ENCODE assay signal across 12 cellular contexts in the genomic region with DNA sequence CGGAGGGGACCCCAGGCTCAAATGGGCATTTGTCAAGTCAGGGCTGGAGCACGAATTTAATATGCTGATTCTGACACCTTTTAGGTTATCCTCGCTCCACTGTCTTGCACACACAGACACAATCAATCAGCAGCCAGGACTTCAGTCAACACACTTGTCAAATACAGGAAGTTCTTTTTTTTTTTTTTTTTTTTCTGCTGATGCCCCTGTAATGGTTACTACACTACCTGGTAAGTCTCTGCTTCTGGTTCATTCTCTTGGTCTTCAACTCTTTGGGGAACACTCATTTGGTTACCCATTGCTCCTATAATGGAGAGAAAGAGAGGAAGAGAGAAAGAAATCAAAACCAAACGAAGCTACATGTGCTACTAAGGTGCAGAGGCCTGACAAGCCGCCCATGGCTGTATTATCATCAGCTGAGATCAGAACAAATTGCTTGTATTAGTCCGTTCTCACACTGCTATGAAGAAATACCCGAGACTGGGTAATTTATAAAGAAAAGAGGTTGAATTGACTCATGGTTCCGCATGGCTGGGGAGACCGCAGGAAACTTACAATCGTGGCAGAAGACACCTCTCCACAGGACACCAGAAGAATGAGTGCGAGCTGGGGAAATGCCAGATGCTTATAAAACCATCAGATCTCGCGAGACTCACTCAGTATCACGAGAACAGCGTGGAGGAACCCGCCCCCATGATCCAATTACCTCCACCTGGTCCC. TPM values are rescaled to one million over a fixed set of nuclear protein-coding genes. Genes with fewer than 3 reads are reported as not detected.
DNase-seq lines count a peak whose midpoint lies in the region; ATAC-seq and TF ChIP-seq lines count a peak whose summit lies in the region.
"Had no signal": no experiment of that assay in that cellular context is flagged by ENCODE, and none has a peak within 500 bp of the region (broad histone marks: within the 10 kb centered on the region; RNA-seq: fewer than 3 reads in every experiment).

No MANE protein-coding gene starts in this region.

- BruUV-seq in OCI-LY7 (replicated peaks; lab: Mats Ljungman, UMichigan): no TSS peak
- no TSS peak for BruUV-seq in MCF 10A (replicated peaks; lab: Mats Ljungman, UMichigan)

- H3K27ac Mint-ChIP-seq in MCF 10A (ENCODE audit: low read depth, unreplicated experiment): no peak overlapping the region
- H3K27ac Mint-ChIP-seq: nephron had no signal

- no peaks in the 10 kb centered on the region for H3K9me3 ChIP-seq in OCI-LY7 (ENCODE audit: low read length)

- no peaks in the 10 kb centered on the region for H3K9me3 Mint-ChIP-seq in MCF 10A (ENCODE audit: unreplicated experiment)

- ATAC-seq in GM19351 (IDR thresholded peaks at IDR 0.05; ENCODE audit: unreplicated experiment) (peak; percentile 70), HG03039 (IDR thresholded peaks at IDR 0.05; ENCODE audit: unreplicated experiment) (peak; percentile 58)

- H3K27me3 Mint-ChIP-seq in MCF 10A (ENCODE audit: insufficient read depth, unreplicated experiment): no peaks in the 10 kb centered on the region

- no peak overlapping the region for H3K4me3 ChIP-seq in OCI-LY7 (ENCODE audit: low read depth, low read length, poor library complexity, severe bottlenecking)

- in situ Hi-C loops in Caki2 (cut with HindIII; ENCODE audit: low pct_unique_long_range_greater_than_20kb, low sequenced_read_pairs): no loop called here
- in situ Hi-C loops in ACHN (cut with HindIII; ENCODE audit: low pct_ligation_motif_present, low pct_unique_long_range_greater_than_20kb, low sequenced_read_pairs): no loop called here

- peak overlapping the region; percentile 53 for H2AFZ ChIP-seq in OCI-LY7 (ENCODE audit: low read length)

- POLR2A ChIA-PET in OCI-LY7 (lab: Charles Lee): interaction anchor here (0.7 kb wide), 1 partner anchor 857 kb away, joined by 3 read pairs; no protein-coding TSS in a partner anchor
- POLR2A ChIA-PET in MCF 10A (lab: Yijun Ruan, JAX): interaction anchor here (0.6 to 1.2 kb wide), 3 partner anchors 13 to 143 kb away, joined by 3 to 5 read pairs (median 3); no protein-coding TSS in a partner anchor

- peaks cover 15% of the 10 kb centered on the region for H3K4me1 Mint-ChIP-seq in MCF 10A (ENCODE audit: insufficient read depth, unreplicated experiment)

- no peaks in the 10 kb centered on the region for H3K79me2 ChIP-seq in OCI-LY7 (ENCODE audit: insufficient read depth, low read depth, low read length)

- H3K9me2 ChIP-seq in OCI-LY7 (ENCODE audit: insufficient read depth, low read length): no peaks in the 10 kb centered on the region

- no peak overlapping the region for H3K27ac ChIP-seq in OCI-LY7 (ENCODE audit: low read depth, low read length, poor library complexity, severe bottlenecking)

- intact Hi-C loops in OCI-LY7 (cut with micrococcal nuclease; ENCODE audit: unreplicated experiment) (no loop called here), MCF 10A (cut with micrococcal nuclease) (no loop called here)

- peak overlapping the region; percentile 18; the same call in 1 of the 2 replicates for H3K4me2 ChIP-seq in OCI-LY7 (ENCODE audit: low read length)

- no peak for TF ChIP-seq CTCF in OCI-LY7 (conservative IDR thresholded peaks at IDR 0.05; ENCODE audit: low read length)
- no peak for TF ChIP-seq CTCF in MCF 10A (IDR thresholded peaks at IDR 0.05; ENCODE audit: unreplicated experiment)

- H3K36me3 ChIP-seq in OCI-LY7 (ENCODE audit: insufficient read depth, low read length): no peaks in the 10 kb centered on the region

- no peaks in the 10 kb centered on the region for H3K4me1 ChIP-seq in OCI-LY7 (ENCODE audit: insufficient read depth, low read length, poor library complexity, severe bottlenecking)

- CTCF ChIA-PET in OCI-LY7 (lab: Charles Lee; ENCODE audit: unreplicated experiment): no interaction called here
- CTCF ChIA-PET in MCF 10A (lab: Yijun Ruan, JAX): interaction anchor here (0.7 to 1.7 kb wide), 3 partner anchors 38 to 476 kb away, joined by 3 to 6 read pairs (median 3); no protein-coding TSS in a partner anchor

- no peaks in the 10 kb centered on the region for H4K20me1 ChIP-seq in OCI-LY7 (ENCODE audit: insufficient read depth, low read length)

- peak; percentile 23 for DNase-seq in Caki2 (ENCODE audit: low read depth)
- peak; percentile 19 for DNase-seq in OCI-LY7 (ENCODE audit: low spot score)
- DNase-seq in MCF 10A (ENCODE audit: unreplicated experiment): no peak
- no peak for DNase-seq in dermis blood vessel endothelial cell
- no peak for DNase-seq in NCI-H2029 treated with DMSO at 0.1 percent for 48 hours (lab: John Stamatoyannopoulos, UW)
- DNase-seq in ACHN: no peak
- DNase-seq: activated effector memory CD4-positive, alpha-beta T cell treated with anti-CD3 and anti-CD28 coated beads, Interleukin-2, amount 50 U/mL, for 16 hours; SHP77; stimulated activated naive CD4-positive, alpha-beta T cell treated with Interleukin-2 at 50 U/mL for 16 hours had no signal

- no peak overlapping the region for H3K4me3 Mint-ChIP-seq in MCF 10A (ENCODE audit: unreplicated experiment)
- H3K4me3 Mint-ChIP-seq: nephron had no signal

- no peaks in the 10 kb centered on the region for H3K36me3 Mint-ChIP-seq in MCF 10A (ENCODE audit: insufficient read depth, unreplicated experiment)

RNA-seq across cellular contexts. Expression of a gene that starts 11.8 kb away (rescaled TPM):
- not detected in 2 replicates for total RNA-seq in Caki2 (2014; rRNA removed; shearing (Covaris generic); ENCODE audit: low replicate concordance)
- total RNA-seq in OCI-LY7 (2014; rRNA removed; shearing (Covaris generic)): 0.16 and 0.51 TPM in 2 replicates
- 0.19 and 0.26 TPM in 2 replicates for total RNA-seq in OCI-LY7 (2022)
- not detected in 2 replicates for total RNA-seq in MCF 10A (2022)
- not detected in 2 replicates for total RNA-seq in dermis blood vessel endothelial cell

Comparison
In these comparisons a context has a peak if more than half of its experiments do, and no peak if none do; other contexts are left out.
1. DNase-seq: peak in Caki2 (single experiment) and OCI-LY7 (single experiment); none in MCF 10A (single experiment), dermis blood vessel endothelial cell (single experiment), NCI-H2029 treated with DMSO at 0.1 percent for 48 hours (single experiment) and ACHN (single experiment).